8 cellular contexts compared by ENCODE assay signal in genomic region chr1:68442822-68443556, GRCh38. TPM values are rescaled to one million over a fixed set of nuclear protein-coding genes. Genes with fewer than 3 reads are reported as not detected.
DNase-seq lines count a peak whose midpoint lies in the region; ATAC-seq, FAIRE-seq and TF ChIP-seq lines count a peak whose summit lies in the region.

No MANE protein-coding gene starts in this region.

- no peak for DNase-seq in CD14-positive monocyte (ENCODE audit: low spot score)
- peak; percentile 7 for DNase-seq in GM18507 (ENCODE audit: extremely low spot score, insufficient read length, low read depth)
- DNase-seq in NCI-H1694 treated with DMSO at 0.1 percent for 48 hours (lab: John Stamatoyannopoulos, UW), result peak; percentile 49
- peak; percentile 73 for DNase-seq in amniotic epithelial cell (ENCODE audit: low read depth)
- DNase-seq in iris pigment epithelial cell (ENCODE audit: low read depth), result peak; percentile 63
- DNase-seq in type B pancreatic cell (ENCODE audit: extremely low spot score, unreplicated experiment), result no peak
- DNase-seq in occipital lobe (lab: John Stamatoyannopoulos, UW), result no peak

- peak overlapping the region in 1 of 2 donors; percentile 59 for H3K4me3 Mint-ChIP-seq in CD14-positive monocyte
- H3K4me3 Mint-ChIP-seq in type B pancreatic cell, result no peak overlapping the region

- peaks cover 16% of the 10 kb centered on the region for H3K4me1 Mint-ChIP-seq in CD14-positive monocyte
- peaks cover 7% of the 10 kb centered on the region for H3K4me1 Mint-ChIP-seq in type B pancreatic cell (ENCODE audit: unreplicated experiment)

- peaks cover 0 to 2% (median 2%) of the 10 kb centered on the region in 3 donors for H3K27me3 Mint-ChIP-seq in CD14-positive monocyte (ENCODE audit: low read depth in 3 of 3)
- H3K27me3 Mint-ChIP-seq in type B pancreatic cell, result peaks cover 17% of the 10 kb centered on the region

- intact Hi-C loops in CD14-positive monocyte (cut with micrococcal nuclease), result loop anchor here in 1 of 2 donors (2.0 kb wide), 1 partner anchor 324 kb away; no protein-coding TSS in a partner anchor

- H3K9me3 Mint-ChIP-seq in CD14-positive monocyte (peaks cover 0 to 1% (median 0%) of the 10 kb centered on the region in 7 donors), type B pancreatic cell (peaks cover 6% of the 10 kb centered on the region)

- H3K27ac Mint-ChIP-seq in CD14-positive monocyte, result no peak overlapping the region
- H3K27ac Mint-ChIP-seq in type B pancreatic cell, result peak overlapping the region; percentile 13

- FAIRE-seq in GM18507 (lab: Jason Lieb, UNC), result peak; percentile 71

- H3K36me3 Mint-ChIP-seq in CD14-positive monocyte (no peaks in the 10 kb centered on the region), type B pancreatic cell (no peaks in the 10 kb centered on the region)

- peak; percentile 71 for ATAC-seq in HG02763 (IDR thresholded peaks at IDR 0.05; ENCODE audit: unreplicated experiment)

- peak; percentile 88 for TF ChIP-seq CTCF in CD14-positive monocyte (IDR thresholded peaks at IDR 0.05)
- peak; percentile 75 for TF ChIP-seq CTCF in type B pancreatic cell (conservative IDR thresholded peaks at IDR 0.05)

RNA-seq across cellular contexts. Expression of gene RPE65, which starts 6.8 kb away (rescaled TPM):
- polyA plus RNA-seq in CD14-positive monocyte, result not detected
- total RNA-seq in type B pancreatic cell (ENCODE audit: low replicate concordance) (0.14 TPM in 1 of 2 replicates, not detected in the other), occipital lobe (0.16 TPM)

RNA-seq across cellular contexts. Expression of gene DEPDC1, which starts 53.9 kb away (rescaled TPM):
- under 1 TPM; 0.04 to 0.24 TPM for polyA plus RNA-seq in CD14-positive monocyte
- total RNA-seq in type B pancreatic cell (ENCODE audit: low replicate concordance), result 9.7 and 25.7 TPM in 2 replicates
- total RNA-seq in occipital lobe, result 4.2 TPM

Comparison
In these comparisons a context has a peak if more than half of its experiments do, and no peak if none do; other contexts are left out.
1. DNase-seq: peak in GM18507 (single experiment), NCI-H1694 treated with DMSO at 0.1 percent for 48 hours (single experiment), amniotic epithelial cell (single experiment) and iris pigment epithelial cell (single experiment); none in CD14-positive monocyte (single experiment), type B pancreatic cell (single experiment) and occipital lobe (single experiment).